In the genomic region with DNA sequence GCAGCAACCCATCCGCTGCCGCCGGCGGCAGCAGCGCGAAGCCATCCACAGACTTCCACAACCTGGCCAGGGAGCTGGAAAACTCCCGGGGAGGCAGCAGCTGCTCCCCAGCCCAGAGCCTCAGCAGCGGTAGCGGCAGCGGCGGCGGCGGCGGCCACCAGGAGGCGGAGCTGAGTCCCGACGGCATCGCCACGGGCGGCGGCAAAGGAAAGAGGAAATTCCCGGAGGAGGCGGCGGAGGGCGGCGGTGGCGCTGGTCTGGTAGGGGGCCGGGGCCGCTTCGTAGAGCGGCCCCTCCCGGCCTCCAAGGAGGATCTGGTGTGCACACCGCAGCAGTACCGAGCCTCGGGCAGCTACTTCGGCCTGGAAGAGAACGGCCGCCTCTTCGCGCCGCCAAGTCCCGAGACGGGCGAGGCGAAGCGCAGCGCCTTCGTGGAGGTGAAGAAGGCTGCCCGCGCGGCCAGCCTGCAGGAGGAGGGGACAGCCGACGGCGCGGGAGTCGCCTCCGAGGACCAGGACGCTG, we compare ENCODE assay signal across 8 cellular contexts. TPM values are rescaled to one million over a fixed set of nuclear protein-coding genes. Genes with fewer than 3 reads are reported as not detected.
A peak's percentile ranks its signal among the peaks of the same experiment; 100 is the strongest.
DNase-seq lines count a peak whose midpoint lies in the region; ATAC-seq and TF ChIP-seq lines count a peak whose summit lies in the region.

No MANE protein-coding gene starts in this region.

- H3K9ac ChIP-seq in NT2/D1 (ENCODE audit: insufficient read length, low read depth): peak overlapping the region; percentile 21
- H3K9ac ChIP-seq in stomach smooth muscle (ENCODE audit: low read length in 2 of 2): peak overlapping the region; percentile 62 to 71

- peak; percentile 88 for TF ChIP-seq CTCF in AG04449 (IDR thresholded peaks at IDR 0.05; ENCODE audit: insufficient read depth, low read length, missing control alignments)
- peak; percentile 65 for TF ChIP-seq CTCF in nephron progenitor cell (IDR thresholded peaks at IDR 0.05)

- DNase-seq in AG04449 (ENCODE audit: low read depth, low spot score) (no peak), NT2/D1 (ENCODE audit: low read depth, low spot score) (no peak), fibroblast of peridontal ligament (ENCODE audit: extremely low read depth) (peak; percentile 58), nephron progenitor cell (peak; percentile 90)
- peak; percentile 79 for DNase-seq in activated T-helper 1 cell treated with anti-CD3 and anti-CD28 coated beads, Interleukin-12 subunit alpha, Interleukin-12 subunit beta, Interleukin-2, Interleukin-4 antibody, amounts not matched to agents 30 ng/mL and 10 ng/mL and 1 ng/mL, durations not matched to agents 14 hours and 24 hours and 36 hours (ENCODE audit: low spot score)

- H3K27me3 ChIP-seq in NT2/D1 (ENCODE audit: insufficient read depth, insufficient read length) (peaks cover 74% of the 10 kb centered on the region), stomach smooth muscle (ENCODE audit: control insufficient read depth in 1 of 2, insufficient read depth in 2 of 2, low read length in 2 of 2) (no peaks in the 10 kb centered on the region)

- H3K9me3 ChIP-seq in NT2/D1 (ENCODE audit: insufficient read depth, low read length) (peaks cover 18% of the 10 kb centered on the region), stomach smooth muscle (ENCODE audit: control insufficient read depth in 2 of 2, low read length in 2 of 2) (no peaks in the 10 kb centered on the region)

- no peaks in the 10 kb centered on the region for H3K9me3 Mint-ChIP-seq in activated T-helper 1 cell treated with anti-CD3 and anti-CD28 coated beads, Interleukin-12 subunit alpha, Interleukin-12 subunit beta, Interleukin-2, Interleukin-4 antibody, amounts not matched to agents 30 ng/mL and 10 ng/mL and 1 ng/mL, durations not matched to agents 14 hours and 24 hours and 36 hours
- peaks cover 8% of the 10 kb centered on the region for H3K9me3 Mint-ChIP-seq in nephron progenitor cell

- POLR2A ChIA-PET in AG04449 (lab: Yijun Ruan, JAX): interaction anchor here (0.7 to 1.6 kb wide), 5 partner anchors 19 to 130 kb away, joined by 3 to 4 read pairs (median 4); no protein-coding TSS in a partner anchor

- peak overlapping the region; percentile 73 for H3K27ac Mint-ChIP-seq in activated T-helper 1 cell treated with anti-CD3 and anti-CD28 coated beads, Interleukin-12 subunit alpha, Interleukin-12 subunit beta, Interleukin-2, Interleukin-4 antibody, amounts not matched to agents 30 ng/mL and 10 ng/mL and 1 ng/mL, durations not matched to agents 14 hours and 24 hours and 36 hours
- no peak overlapping the region for H3K27ac Mint-ChIP-seq in nephron progenitor cell

- peak overlapping the region; percentile 80 for H3K4me3 Mint-ChIP-seq in activated T-helper 1 cell treated with anti-CD3 and anti-CD28 coated beads, Interleukin-12 subunit alpha, Interleukin-12 subunit beta, Interleukin-2, Interleukin-4 antibody, amounts not matched to agents 30 ng/mL and 10 ng/mL and 1 ng/mL, durations not matched to agents 14 hours and 24 hours and 36 hours
- peak overlapping the region; percentile 67 for H3K4me3 Mint-ChIP-seq in nephron progenitor cell

- H3K36me3 ChIP-seq in NT2/D1 (ENCODE audit: insufficient read depth, insufficient read length, low read length) (no peaks in the 10 kb centered on the region), stomach smooth muscle (ENCODE audit: control insufficient read depth in 2 of 2, insufficient read depth in 2 of 2, low read length in 2 of 2) (peaks cover 0 to 2% of the 10 kb centered on the region in 2 donors)

- ATAC-seq in GM18870 (IDR thresholded peaks at IDR 0.05; ENCODE audit: unreplicated experiment) (peak; percentile 68), HG03103 (IDR thresholded peaks at IDR 0.05; ENCODE audit: low read depth, unreplicated experiment) (peak; percentile 65)

- H3K27me3 Mint-ChIP-seq in activated T-helper 1 cell treated with anti-CD3 and anti-CD28 coated beads, Interleukin-12 subunit alpha, Interleukin-12 subunit beta, Interleukin-2, Interleukin-4 antibody, amounts not matched to agents 30 ng/mL and 10 ng/mL and 1 ng/mL, durations not matched to agents 14 hours and 24 hours and 36 hours (ENCODE audit: insufficient read depth): peaks cover 21% of the 10 kb centered on the region
- H3K27me3 Mint-ChIP-seq in nephron progenitor cell (ENCODE audit: low read depth, poor library complexity): peaks cover 98% of the 10 kb centered on the region

- CTCF ChIA-PET in AG04449 (lab: Yijun Ruan, JAX): interaction anchor here (0.6 to 5.6 kb wide), 47 partner anchors 9 to 1284 kb away, joined by 3 to 81 read pairs (median 4); no protein-coding TSS in a partner anchor

- H3K4me1 ChIP-seq in NT2/D1 (ENCODE audit: insufficient read depth, insufficient read length) (no peaks in the 10 kb centered on the region), stomach smooth muscle (ENCODE audit: control insufficient read depth, insufficient read depth, low read length) (peaks cover 25% of the 10 kb centered on the region)

- intact Hi-C loops in activated T-helper 1 cell treated with anti-CD3 and anti-CD28 coated beads, Interleukin-12 subunit alpha, Interleukin-12 subunit beta, Interleukin-2, Interleukin-4 antibody, amounts not matched to agents 30 ng/mL and 10 ng/mL and 1 ng/mL, durations not matched to agents 14 hours and 24 hours and 36 hours (cut with micrococcal nuclease): loop anchor here (1.0 to 5.0 kb wide), 8 partner anchors 18 to 1260 kb away; no protein-coding TSS in a partner anchor

- peaks cover 32% of the 10 kb centered on the region for H3K36me3 Mint-ChIP-seq in activated T-helper 1 cell treated with anti-CD3 and anti-CD28 coated beads, Interleukin-12 subunit alpha, Interleukin-12 subunit beta, Interleukin-2, Interleukin-4 antibody, amounts not matched to agents 30 ng/mL and 10 ng/mL and 1 ng/mL, durations not matched to agents 14 hours and 24 hours and 36 hours (ENCODE audit: low read depth)
- no peaks in the 10 kb centered on the region for H3K36me3 Mint-ChIP-seq in nephron progenitor cell (ENCODE audit: low read depth)

- H3K4me3 ChIP-seq in AG04449 (ENCODE audit: low read depth, low read length) (peak overlapping the region; percentile 63), NT2/D1 (ENCODE audit: insufficient read length, low read depth) (peak overlapping the region; percentile 47), stomach smooth muscle (ENCODE audit: low read length in 2 of 2) (peak overlapping the region; percentile 74 to 80)

- peaks cover 29% of the 10 kb centered on the region for H3K4me1 Mint-ChIP-seq in activated T-helper 1 cell treated with anti-CD3 and anti-CD28 coated beads, Interleukin-12 subunit alpha, Interleukin-12 subunit beta, Interleukin-2, Interleukin-4 antibody, amounts not matched to agents 30 ng/mL and 10 ng/mL and 1 ng/mL, durations not matched to agents 14 hours and 24 hours and 36 hours (ENCODE audit: low read depth)
- H3K4me1 Mint-ChIP-seq in nephron progenitor cell: peaks cover 21% of the 10 kb centered on the region

- peak overlapping the region; percentile 84 for H3K27ac ChIP-seq in stomach smooth muscle (ENCODE audit: low read length)

RNA-seq across cellular contexts. Expression of gene PRDM8, which starts 4.9 kb away (rescaled TPM):
- 8.4 and 11.9 TPM in 2 replicates for total RNA-seq in activated T-helper 1 cell treated with anti-CD3 and anti-CD28 coated beads, Interleukin-12 subunit alpha, Interleukin-12 subunit beta, Interleukin-2, Interleukin-4 antibody, amounts not matched to agents 30 ng/mL and 10 ng/mL and 1 ng/mL, durations not matched to agents 14 hours and 24 hours and 36 hours

Comparison
In these comparisons a context has a peak if more than half of its experiments do, and no peak if none do; other contexts are left out.
1. DNase-seq: peak in activated T-helper 1 cell treated with anti-CD3 and anti-CD28 coated beads, Interleukin-12 subunit alpha, Interleukin-12 subunit beta, Interleukin-2, Interleukin-4 antibody, amounts not matched to agents 30 ng/mL and 10 ng/mL and 1 ng/mL, durations not matched to agents 14 hours and 24 hours and 36 hours (single experiment), fibroblast of peridontal ligament (single experiment) and nephron progenitor cell (single experiment); none in AG04449 (single experiment) and NT2/D1 (single experiment).
2. Peak in every context shown above with its lines, with median percentiles within 50 percentile points of each other: H3K4me3 ChIP-seq.